1 cellular context compared by ENCODE assay signal in the genomic region with DNA sequence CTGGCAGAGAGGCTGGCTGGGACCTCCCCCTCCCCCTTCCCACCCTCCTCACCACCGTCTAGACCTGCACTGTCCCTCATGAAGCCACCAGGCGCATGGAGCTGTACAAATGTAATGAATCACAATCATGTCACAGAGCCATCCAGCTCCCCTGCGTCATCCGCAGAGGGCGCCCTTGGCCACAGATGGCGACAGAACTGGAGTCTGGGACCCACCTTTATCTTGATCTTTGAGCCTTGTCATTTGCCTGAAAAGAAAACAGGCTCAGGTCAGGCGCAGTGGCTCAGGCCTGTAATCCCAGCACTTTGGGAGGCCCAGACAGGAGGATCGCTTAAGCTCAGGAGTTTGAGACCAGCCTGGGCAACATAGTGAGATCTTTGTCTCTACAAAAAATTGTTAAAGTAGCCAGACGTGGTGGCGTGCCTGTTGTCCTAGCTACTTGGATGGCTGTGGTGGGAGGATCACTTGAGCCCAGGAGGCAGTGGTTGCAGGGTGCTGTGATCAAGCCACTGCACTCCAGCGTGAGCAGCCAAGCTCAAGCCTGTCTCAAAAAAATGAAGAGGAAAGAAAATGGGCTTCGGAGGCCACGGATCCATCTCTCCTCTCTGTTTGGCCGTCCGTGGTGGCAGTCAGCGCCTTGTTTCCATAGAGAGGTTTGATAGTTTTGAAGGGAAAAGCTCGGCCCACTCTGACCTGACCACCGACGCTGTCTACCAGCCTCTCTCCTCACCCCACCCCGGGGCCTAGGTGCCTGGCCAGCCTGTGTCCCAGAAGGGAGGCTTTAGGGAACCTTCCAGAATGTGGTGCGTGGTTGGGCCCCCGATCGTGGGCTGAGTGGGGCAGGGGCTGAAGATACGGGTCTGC.
TF ChIP-seq lines count a peak whose summit lies in the region.

No MANE protein-coding gene starts in this region.

TF ChIP-seq in HepG2, 621 proteins besides CTCF, POLR2A, EP300 and RAD21 (continued from another document and continues in another):
- peak; percentile 50; the same call in 1 of the 2 replicates for TF ChIP-seq ZBTB1 (CRISPR knock-in tag; IDR thresholded peaks at IDR 0.05; ENCODE audit: borderline replicate concordance)
- peak; percentile 51; the same call in 1 of the 2 replicates for TF ChIP-seq ZNF143 (CRISPR knock-in tag; IDR thresholded peaks at IDR 0.05)
- peak; percentile 37; the same call in 1 of the 2 replicates for TF ChIP-seq NFYC (CRISPR knock-in tag; IDR thresholded peaks at IDR 0.05)
- TF ChIP-seq ZNF780A (CRISPR knock-in tag; IDR thresholded peaks at IDR 0.05): no peak; the same call in 1 of the 2 replicates
- TF ChIP-seq, protein P1, sequence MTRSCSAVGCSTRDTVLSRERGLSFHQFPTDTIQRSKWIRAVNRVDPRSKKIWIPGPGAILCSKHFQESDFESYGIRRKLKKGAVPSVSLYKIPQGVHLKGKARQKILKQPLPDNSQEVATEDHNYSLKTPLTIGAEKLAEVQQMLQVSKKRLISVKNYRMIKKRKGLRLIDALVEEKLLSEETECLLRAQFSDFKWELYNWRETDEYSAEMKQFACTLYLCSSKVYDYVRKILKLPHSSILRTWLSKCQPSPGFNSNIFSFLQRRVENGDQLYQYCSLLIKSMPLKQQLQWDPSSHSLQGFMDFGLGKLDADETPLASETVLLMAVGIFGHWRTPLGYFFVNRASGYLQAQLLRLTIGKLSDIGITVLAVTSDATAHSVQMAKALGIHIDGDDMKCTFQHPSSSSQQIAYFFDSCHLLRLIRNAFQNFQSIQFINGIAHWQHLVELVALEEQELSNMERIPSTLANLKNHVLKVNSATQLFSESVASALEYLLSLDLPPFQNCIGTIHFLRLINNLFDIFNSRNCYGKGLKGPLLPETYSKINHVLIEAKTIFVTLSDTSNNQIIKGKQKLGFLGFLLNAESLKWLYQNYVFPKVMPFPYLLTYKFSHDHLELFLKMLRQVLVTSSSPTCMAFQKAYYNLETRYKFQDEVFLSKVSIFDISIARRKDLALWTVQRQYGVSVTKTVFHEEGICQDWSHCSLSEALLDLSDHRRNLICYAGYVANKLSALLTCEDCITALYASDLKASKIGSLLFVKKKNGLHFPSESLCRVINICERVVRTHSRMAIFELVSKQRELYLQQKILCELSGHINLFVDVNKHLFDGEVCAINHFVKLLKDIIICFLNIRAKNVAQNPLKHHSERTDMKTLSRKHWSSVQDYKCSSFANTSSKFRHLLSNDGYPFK (CRISPR knock-in tag; IDR thresholded peaks at IDR 0.05; ENCODE audit: borderline replicate concordance): no peak; the same call in 1 of the 2 replicates
- TF ChIP-seq ZNF530 (CRISPR knock-in tag; IDR thresholded peaks at IDR 0.05; ENCODE audit: low read depth): no peak
- TF ChIP-seq ZNF773 (CRISPR knock-in tag; IDR thresholded peaks at IDR 0.05; ENCODE audit: borderline replicate concordance): 0 out of 2 replicates have a peak, but pooled peaks have one; percentile 33
- TF ChIP-seq, protein P2, sequence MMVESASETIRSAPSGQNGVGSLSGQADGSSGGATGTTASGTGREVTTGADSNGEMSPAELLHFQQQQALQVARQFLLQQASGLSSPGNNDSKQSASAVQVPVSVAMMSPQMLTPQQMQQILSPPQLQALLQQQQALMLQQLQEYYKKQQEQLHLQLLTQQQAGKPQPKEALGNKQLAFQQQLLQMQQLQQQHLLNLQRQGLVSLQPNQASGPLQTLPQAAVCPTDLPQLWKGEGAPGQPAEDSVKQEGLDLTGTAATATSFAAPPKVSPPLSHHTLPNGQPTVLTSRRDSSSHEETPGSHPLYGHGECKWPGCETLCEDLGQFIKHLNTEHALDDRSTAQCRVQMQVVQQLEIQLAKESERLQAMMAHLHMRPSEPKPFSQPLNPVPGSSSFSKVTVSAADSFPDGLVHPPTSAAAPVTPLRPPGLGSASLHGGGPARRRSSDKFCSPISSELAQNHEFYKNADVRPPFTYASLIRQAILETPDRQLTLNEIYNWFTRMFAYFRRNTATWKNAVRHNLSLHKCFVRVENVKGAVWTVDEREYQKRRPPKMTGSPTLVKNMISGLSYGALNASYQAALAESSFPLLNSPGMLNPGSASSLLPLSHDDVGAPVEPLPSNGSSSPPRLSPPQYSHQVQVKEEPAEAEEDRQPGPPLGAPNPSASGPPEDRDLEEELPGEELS (CRISPR knock-in tag; IDR thresholded peaks at IDR 0.05): peak; percentile 82
- peak; percentile 94 for TF ChIP-seq SMC3 (IDR thresholded peaks at IDR 0.05; ENCODE audit: low read length)
- 0 out of 2 replicates have a peak, but pooled peaks have one; percentile 40 for TF ChIP-seq MAZ (IDR thresholded peaks at IDR 0.05; ENCODE audit: borderline replicate concordance, low read depth, low read length)
- peak; percentile 45 for TF ChIP-seq MAZ (CRISPR knock-in tag; IDR thresholded peaks at IDR 0.05; ENCODE audit: low read depth)
- TF ChIP-seq, protein P3, sequence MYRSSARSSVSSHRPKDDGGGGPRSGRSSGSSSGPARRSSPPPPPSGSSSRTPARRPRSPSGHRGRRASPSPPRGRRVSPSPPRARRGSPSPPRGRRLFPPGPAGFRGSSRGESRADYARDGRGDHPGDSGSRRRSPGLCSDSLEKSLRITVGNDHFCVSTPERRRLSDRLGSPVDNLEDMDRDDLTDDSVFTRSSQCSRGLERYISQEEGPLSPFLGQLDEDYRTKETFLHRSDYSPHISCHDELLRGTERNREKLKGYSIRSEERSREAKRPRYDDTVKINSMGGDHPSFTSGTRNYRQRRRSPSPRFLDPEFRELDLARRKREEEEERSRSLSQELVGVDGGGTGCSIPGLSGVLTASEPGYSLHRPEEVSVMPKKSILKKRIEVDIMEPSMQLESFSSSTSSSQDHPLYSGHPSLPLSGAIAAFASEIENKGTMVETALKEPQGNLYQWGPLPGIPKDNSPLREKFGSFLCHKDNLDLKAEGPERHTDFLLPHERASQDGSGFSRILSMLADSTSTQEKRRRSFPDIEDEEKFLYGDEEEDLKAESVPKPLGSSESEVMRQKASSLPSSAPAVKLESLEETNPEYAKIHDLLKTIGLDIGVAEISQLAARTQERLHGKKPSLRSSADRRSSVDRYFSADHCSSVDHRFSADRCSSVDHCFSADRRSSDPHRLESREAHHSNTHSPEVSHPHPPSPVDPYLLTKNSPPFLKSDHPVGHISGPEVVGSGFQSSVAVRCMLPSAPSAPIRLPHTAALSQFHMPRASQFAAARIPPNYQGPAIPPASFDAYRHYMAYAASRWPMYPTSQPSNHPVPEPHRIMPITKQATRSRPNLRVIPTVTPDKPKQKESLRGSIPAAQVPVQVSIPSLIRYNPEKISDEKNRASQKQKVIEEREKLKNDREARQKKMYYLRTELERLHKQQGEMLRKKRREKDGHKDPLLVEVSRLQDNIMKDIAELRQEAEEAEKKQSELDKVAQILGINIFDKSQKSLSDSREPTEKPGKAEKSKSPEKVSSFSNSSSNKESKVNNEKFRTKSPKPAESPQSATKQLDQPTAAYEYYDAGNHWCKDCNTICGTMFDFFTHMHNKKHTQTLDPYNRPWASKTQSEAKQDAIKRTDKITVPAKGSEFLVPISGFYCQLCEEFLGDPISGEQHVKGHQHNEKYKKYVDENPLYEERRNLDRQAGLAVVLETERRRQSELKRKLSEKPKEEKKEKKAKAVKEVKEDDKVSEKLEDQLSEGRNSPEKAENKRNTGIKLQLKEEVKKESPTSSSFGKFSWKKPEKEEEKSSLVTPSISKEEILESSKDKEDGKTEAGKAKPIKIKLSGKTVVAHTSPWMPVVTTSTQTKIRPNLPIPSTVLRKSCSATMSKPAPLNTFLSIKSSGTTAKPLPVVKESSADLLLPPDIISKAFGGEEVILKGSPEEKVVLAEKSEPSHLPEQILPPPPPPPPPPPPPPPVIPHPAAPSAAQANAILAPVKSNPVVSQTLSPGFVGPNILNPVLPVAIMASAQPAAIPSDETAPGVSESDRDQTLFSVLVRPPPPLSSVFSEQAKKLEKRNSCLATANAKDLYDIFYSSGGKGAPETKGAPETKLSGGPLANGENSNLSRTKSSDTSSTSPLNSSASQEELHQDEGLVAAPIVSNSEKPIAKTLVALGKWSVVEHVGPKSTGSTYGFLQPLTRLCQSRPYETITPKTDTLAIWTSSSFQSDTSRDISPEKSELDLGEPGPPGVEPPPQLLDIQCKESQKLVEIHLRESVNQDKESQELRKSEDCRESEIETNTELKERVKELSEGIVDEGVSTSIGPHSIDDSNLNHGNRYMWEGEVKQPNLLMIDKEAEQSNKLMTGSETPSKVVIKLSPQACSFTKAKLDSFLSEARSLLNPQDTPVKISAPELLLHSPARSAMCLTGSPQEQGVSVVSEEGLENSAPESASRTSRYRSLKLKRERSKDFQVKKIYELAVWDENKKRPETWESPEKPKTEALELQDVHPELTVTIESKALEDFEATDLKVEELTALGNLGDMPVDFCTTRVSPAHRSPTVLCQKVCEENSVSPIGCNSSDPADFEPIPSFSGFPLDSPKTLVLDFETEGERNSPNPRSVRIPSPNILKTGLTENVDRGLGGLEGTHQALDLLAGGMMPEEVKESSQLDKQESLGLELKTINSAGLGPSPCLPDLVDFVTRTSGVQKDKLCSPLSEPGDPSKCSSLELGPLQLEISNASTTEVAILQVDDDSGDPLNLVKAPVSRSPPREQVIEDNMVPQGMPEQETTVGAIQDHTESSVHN (CRISPR knock-in tag; IDR thresholded peaks at IDR 0.05): no peak; the same call in 1 of the 2 replicates
- peak; percentile 65; the same call in 1 of the 2 replicates for TF ChIP-seq ZNF24 (IDR thresholded peaks at IDR 0.05)
- peak; percentile 96 for TF ChIP-seq GATAD2A (CRISPR knock-in tag; IDR thresholded peaks at IDR 0.05)
- TF ChIP-seq, protein P4, sequence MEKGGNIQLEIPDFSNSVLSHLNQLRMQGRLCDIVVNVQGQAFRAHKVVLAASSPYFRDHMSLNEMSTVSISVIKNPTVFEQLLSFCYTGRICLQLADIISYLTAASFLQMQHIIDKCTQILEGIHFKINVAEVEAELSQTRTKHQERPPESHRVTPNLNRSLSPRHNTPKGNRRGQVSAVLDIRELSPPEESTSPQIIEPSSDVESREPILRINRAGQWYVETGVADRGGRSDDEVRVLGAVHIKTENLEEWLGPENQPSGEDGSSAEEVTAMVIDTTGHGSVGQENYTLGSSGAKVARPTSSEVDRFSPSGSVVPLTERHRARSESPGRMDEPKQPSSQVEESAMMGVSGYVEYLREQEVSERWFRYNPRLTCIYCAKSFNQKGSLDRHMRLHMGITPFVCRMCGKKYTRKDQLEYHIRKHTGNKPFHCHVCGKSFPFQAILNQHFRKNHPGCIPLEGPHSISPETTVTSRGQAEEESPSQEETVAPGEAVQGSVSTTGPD (CRISPR knock-in tag; IDR thresholded peaks at IDR 0.05): no peak
- TF ChIP-seq ZNF749 (CRISPR knock-in tag; IDR thresholded peaks at IDR 0.05; ENCODE audit: borderline replicate concordance): no peak
- no peak for TF ChIP-seq ZNF562 (CRISPR knock-in tag; IDR thresholded peaks at IDR 0.05; ENCODE audit: borderline replicate concordance)
- TF ChIP-seq ZNF569 (CRISPR knock-in tag; IDR thresholded peaks at IDR 0.05; ENCODE audit: borderline replicate concordance): no peak
- no peak for TF ChIP-seq ZNF883 (CRISPR knock-in tag; IDR thresholded peaks at IDR 0.05; ENCODE audit: not compliant biosample characterization)
- TF ChIP-seq RELA (CRISPR knock-in tag; IDR thresholded peaks at IDR 0.05): peak; percentile 81; the same call in 1 of the 2 replicates
- TF ChIP-seq, protein P5, sequence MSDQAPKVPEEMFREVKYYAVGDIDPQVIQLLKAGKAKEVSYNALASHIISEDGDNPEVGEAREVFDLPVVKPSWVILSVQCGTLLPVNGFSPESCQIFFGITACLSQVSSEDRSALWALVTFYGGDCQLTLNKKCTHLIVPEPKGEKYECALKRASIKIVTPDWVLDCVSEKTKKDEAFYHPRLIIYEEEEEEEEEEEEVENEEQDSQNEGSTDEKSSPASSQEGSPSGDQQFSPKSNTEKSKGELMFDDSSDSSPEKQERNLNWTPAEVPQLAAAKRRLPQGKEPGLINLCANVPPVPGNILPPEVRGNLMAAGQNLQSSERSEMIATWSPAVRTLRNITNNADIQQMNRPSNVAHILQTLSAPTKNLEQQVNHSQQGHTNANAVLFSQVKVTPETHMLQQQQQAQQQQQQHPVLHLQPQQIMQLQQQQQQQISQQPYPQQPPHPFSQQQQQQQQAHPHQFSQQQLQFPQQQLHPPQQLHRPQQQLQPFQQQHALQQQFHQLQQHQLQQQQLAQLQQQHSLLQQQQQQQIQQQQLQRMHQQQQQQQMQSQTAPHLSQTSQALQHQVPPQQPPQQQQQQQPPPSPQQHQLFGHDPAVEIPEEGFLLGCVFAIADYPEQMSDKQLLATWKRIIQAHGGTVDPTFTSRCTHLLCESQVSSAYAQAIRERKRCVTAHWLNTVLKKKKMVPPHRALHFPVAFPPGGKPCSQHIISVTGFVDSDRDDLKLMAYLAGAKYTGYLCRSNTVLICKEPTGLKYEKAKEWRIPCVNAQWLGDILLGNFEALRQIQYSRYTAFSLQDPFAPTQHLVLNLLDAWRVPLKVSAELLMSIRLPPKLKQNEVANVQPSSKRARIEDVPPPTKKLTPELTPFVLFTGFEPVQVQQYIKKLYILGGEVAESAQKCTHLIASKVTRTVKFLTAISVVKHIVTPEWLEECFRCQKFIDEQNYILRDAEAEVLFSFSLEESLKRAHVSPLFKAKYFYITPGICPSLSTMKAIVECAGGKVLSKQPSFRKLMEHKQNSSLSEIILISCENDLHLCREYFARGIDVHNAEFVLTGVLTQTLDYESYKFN (CRISPR knock-in tag; conservative IDR thresholded peaks at IDR 0.05): peak; percentile 87
- peak; percentile 100 for TF ChIP-seq ZMYM2 (CRISPR knock-in tag; IDR thresholded peaks at IDR 0.05)
- TF ChIP-seq NFYB (CRISPR knock-in tag; IDR thresholded peaks at IDR 0.05): no peak
- TF ChIP-seq ZNF616 (CRISPR knock-in tag; IDR thresholded peaks at IDR 0.05; ENCODE audit: low read depth): peak; percentile 89; the same call in 1 of the 2 replicates
- peak; percentile 69; the same call in 1 of the 2 replicates for TF ChIP-seq ZNF180 (CRISPR knock-in tag; IDR thresholded peaks at IDR 0.05; ENCODE audit: borderline replicate concordance, low read depth)
- no peak for TF ChIP-seq ZNF557 (CRISPR knock-in tag; IDR thresholded peaks at IDR 0.05)
- no peak for TF ChIP-seq EZH2 (conservative IDR thresholded peaks at IDR 0.05; ENCODE audit: low read depth, low read length)
